ENCODE assay signal across 14 cellular contexts in the genomic region with DNA sequence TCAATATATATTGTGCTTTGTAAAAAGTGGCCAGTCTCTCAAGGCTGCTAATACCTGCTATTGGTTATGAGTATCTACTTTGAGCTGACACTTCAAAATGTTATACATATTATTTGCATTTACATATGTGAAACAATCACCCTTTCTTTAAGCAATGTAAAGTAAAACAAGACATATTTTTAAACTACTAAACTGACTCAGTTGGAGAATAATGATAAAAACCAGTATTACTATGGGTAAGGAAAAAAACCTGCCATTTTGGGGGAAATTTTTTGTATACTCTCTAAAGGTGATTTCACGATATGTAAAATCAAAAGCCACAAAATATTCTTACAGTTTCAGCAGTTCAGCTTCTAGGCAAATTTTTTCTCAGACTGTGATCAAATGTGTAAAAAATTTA.
DNase-seq lines count a peak whose midpoint lies in the region; ATAC-seq and TF ChIP-seq lines count a peak whose summit lies in the region.
"Had no signal": no experiment of that assay in that cellular context is flagged by ENCODE, and none has a peak within 500 bp of the region (broad histone marks: within the 10 kb centered on the region; RNA-seq: fewer than 3 reads in every experiment).

No MANE protein-coding gene starts in this region.

- no peaks in the 10 kb centered on the region; the same call in 1 of the 2 replicates for H3K36me3 ChIP-seq in DND-41 (ENCODE audit: insufficient read depth, low read length)

- H3K79me2 ChIP-seq in DND-41 (ENCODE audit: insufficient read depth, low read length), result peaks cover 12% of the 10 kb centered on the region

- H3K27ac ChIP-seq in DND-41 (ENCODE audit: low read length), result peak overlapping the region; percentile 94
- H3K27ac ChIP-seq: PC-9 had no signal

- no peaks in the 10 kb centered on the region for H4K20me1 ChIP-seq in DND-41 (ENCODE audit: insufficient read depth, low read length)

- H3K4me2 ChIP-seq in DND-41 (ENCODE audit: insufficient read depth, low read length), result no peak overlapping the region
- H3K4me2 ChIP-seq: GM23338, PC-9 had no signal

- peaks cover 89% of the 10 kb centered on the region for H3K4me1 ChIP-seq in DND-41 (ENCODE audit: insufficient read depth, low read length)
- H3K4me1 ChIP-seq: Caco-2 had no signal

- H3K9ac ChIP-seq in DND-41 (ENCODE audit: low read depth, low read length), result peak overlapping the region; percentile 15; the same call in 1 of the 2 replicates

- no peak for ATAC-seq in DND-41 (ENCODE audit: insufficient read depth, low read depth)
- peak; percentile 29 for ATAC-seq in GM18867 (IDR thresholded peaks at IDR 0.05; ENCODE audit: unreplicated experiment)
- ATAC-seq in HG02870 (IDR thresholded peaks at IDR 0.05; ENCODE audit: unreplicated experiment), result peak; percentile 31
- no peak for ATAC-seq in GM19455 (IDR thresholded peaks at IDR 0.05; ENCODE audit: unreplicated experiment)
- ATAC-seq in HG03196 (IDR thresholded peaks at IDR 0.05; ENCODE audit: unreplicated experiment), result no peak
- ATAC-seq in GM18861 (IDR thresholded peaks at IDR 0.05; ENCODE audit: unreplicated experiment), result no peak
- ATAC-seq: GM23338 had no signal

- no peak overlapping the region for H2AFZ ChIP-seq in DND-41 (ENCODE audit: low read depth, low read length)
- H2AFZ ChIP-seq: GM23338, PC-9 had no signal

- H3K4me3 ChIP-seq in DND-41 (ENCODE audit: low read depth in 1 of 2, low read length in 2 of 2), result no peak overlapping the region
- H3K4me3 ChIP-seq: GM23338, PC-9 had no signal

- H3K9me3 ChIP-seq in DND-41 (ENCODE audit: insufficient read depth, low read length, severe bottlenecking), result no peaks in the 10 kb centered on the region
- H3K9me3 ChIP-seq: Caco-2 had no signal

- no peaks in the 10 kb centered on the region for H3K27me3 ChIP-seq in DND-41 (ENCODE audit: insufficient read depth, low read length, poor library complexity)

- DNase-seq in DND-41 (no peak), NCI-H526 treated with DMSO at 0.1 percent for 48 hours (lab: John Stamatoyannopoulos, UW) (peak; percentile 85)
- DNase-seq: Caco-2, NCI-H1436 treated with DMSO at 0.1 percent for 48 hours, NCI-H2081 treated with DMSO at 0.1 percent for 48 hours, NCI-H2227 treated with DMSO at 0.1 percent for 48 hours, NCI-H69, PC-9 had no signal

- TF ChIP-seq CTCF in DND-41 (IDR thresholded peaks at IDR 0.05; ENCODE audit: borderline replicate concordance, extremely low read depth, low read length, poor library complexity, severe bottlenecking), result no peak

Comparison
In these comparisons a context has a peak if more than half of its experiments do, and no peak if none do; other contexts are left out.
1. ATAC-seq: peak in GM18867 (single experiment) and HG02870 (single experiment); none in DND-41 (single experiment), GM19455 (single experiment), HG03196 (single experiment) and GM18861 (single experiment).